17 cellular contexts compared by ENCODE assay signal in the genomic region with DNA sequence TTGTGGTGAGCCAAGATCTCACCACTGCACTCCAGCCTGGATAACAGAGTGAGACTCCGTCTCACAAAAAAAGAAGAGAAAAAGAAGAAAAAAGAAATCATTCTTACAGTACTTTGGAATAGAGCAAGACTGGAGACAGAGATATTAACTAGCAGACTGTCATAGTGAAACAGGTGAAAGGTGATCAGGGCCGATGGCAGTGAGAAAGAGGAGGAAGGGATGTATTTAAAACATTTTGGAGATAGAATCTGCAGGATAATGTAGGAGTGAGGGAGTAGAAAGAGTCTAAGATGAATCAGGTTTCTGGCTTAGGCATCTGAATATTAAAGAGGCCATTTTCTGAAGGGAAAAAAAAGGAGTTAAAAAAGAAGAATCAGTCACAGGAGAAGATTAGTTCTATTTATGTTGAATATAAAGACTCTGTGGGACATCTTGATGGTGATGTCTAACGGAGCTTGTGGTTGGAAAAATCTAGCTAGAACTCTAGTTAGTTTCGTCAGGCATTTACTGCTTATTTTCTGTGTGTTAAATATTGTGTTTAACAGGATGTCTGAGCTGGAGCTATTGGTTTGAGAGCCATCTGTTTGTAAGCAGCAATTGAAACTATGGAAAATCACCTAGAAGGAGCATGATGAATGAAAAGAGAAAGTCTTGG. TPM values are rescaled to one million over a fixed set of nuclear protein-coding genes. Genes with fewer than 3 reads are reported as not detected.
DNase-seq lines count a peak whose midpoint lies in the region; ATAC-seq and TF ChIP-seq lines count a peak whose summit lies in the region.
"Had no signal": no experiment of that assay in that cellular context is flagged by ENCODE, and none has a peak within 500 bp of the region (broad histone marks: within the 10 kb centered on the region; RNA-seq: fewer than 3 reads in every experiment).

No MANE protein-coding gene starts in this region.

- CTCF ChIA-PET in activated CD4-positive, alpha-beta T cell treated with anti-CD3 and anti-CD28 coated beads, Interleukin-2, amount 10 ng/mL, durations not matched to agents 7 days and 5 days (lab: Charles Lee) = interaction anchor here (1.3 kb wide), 1 partner anchor 15 kb away, joined by 3 read pairs; no protein-coding TSS in a partner anchor
- CTCF ChIA-PET in A673 (lab: Charles Lee) = no interaction called here

- POLR2A ChIA-PET in activated CD4-positive, alpha-beta T cell treated with anti-CD3 and anti-CD28 coated beads, Interleukin-2, amount 10 ng/mL, durations not matched to agents 7 days and 5 days (lab: Charles Lee) = no interaction called here
- POLR2A ChIA-PET in A673 (lab: Charles Lee; ENCODE audit: low non-redundant PET) = no interaction called here

- H3K9me3 ChIP-seq in A673 (ENCODE audit: low read depth, low read length, poor library complexity, severe bottlenecking) (no peaks in the 10 kb centered on the region), neural progenitor cell (ENCODE audit: low read depth) (no peaks in the 10 kb centered on the region)

- no peak overlapping the region for H3K27ac ChIP-seq in A673 (ENCODE audit: low read depth, low read length, poor library complexity, severe bottlenecking)
- peak overlapping the region; percentile 23 for H3K27ac ChIP-seq in neural progenitor cell
- H3K27ac ChIP-seq: KMS-11 had no signal

- peaks cover 2% of the 10 kb centered on the region for H3K36me3 Mint-ChIP-seq in activated CD4-positive, alpha-beta T cell treated with anti-CD3 and anti-CD28 coated beads, Interleukin-2, amount 10 ng/mL, durations not matched to agents 7 days and 5 days (ENCODE audit: low read depth)
- H3K36me3 Mint-ChIP-seq in activated T-helper 2 cell treated with anti-CD3 and anti-CD28 coated beads, Interferon-gamma antibody, Interleukin-2, Interleukin-4, amounts not matched to agents 10 μg/mL and 5 μg/mL and 100 μg/mL, durations not matched to agents 14 hours and 24 hours and 36 hours (ENCODE audit: low read depth) = no peaks in the 10 kb centered on the region
- peaks cover 24% of the 10 kb centered on the region for H3K36me3 Mint-ChIP-seq in neural progenitor cell

- H3K27me3 Mint-ChIP-seq in activated CD4-positive, alpha-beta T cell treated with anti-CD3 and anti-CD28 coated beads, Interleukin-2, amount 10 ng/mL, durations not matched to agents 7 days and 5 days = no peaks in the 10 kb centered on the region
- peaks cover 10% of the 10 kb centered on the region for H3K27me3 Mint-ChIP-seq in activated T-helper 2 cell treated with anti-CD3 and anti-CD28 coated beads, Interferon-gamma antibody, Interleukin-2, Interleukin-4, amounts not matched to agents 10 μg/mL and 5 μg/mL and 100 μg/mL, durations not matched to agents 14 hours and 24 hours and 36 hours (ENCODE audit: low read depth)
- peaks cover 2% of the 10 kb centered on the region for H3K27me3 Mint-ChIP-seq in neural progenitor cell (ENCODE audit: insufficient read depth, low read depth)

- TF ChIP-seq CTCF in A673 (conservative IDR thresholded peaks at IDR 0.05; ENCODE audit: low read depth, low read length) (no peak), neural progenitor cell (IDR thresholded peaks at IDR 0.05) (no peak)

- H3K27ac Mint-ChIP-seq in activated CD4-positive, alpha-beta T cell treated with anti-CD3 and anti-CD28 coated beads, Interleukin-2, amount 10 ng/mL, durations not matched to agents 7 days and 5 days = peak overlapping the region; percentile 34
- peak overlapping the region; percentile 48 for H3K27ac Mint-ChIP-seq in activated T-helper 2 cell treated with anti-CD3 and anti-CD28 coated beads, Interferon-gamma antibody, Interleukin-2, Interleukin-4, amounts not matched to agents 10 μg/mL and 5 μg/mL and 100 μg/mL, durations not matched to agents 14 hours and 24 hours and 36 hours
- H3K27ac Mint-ChIP-seq in neural progenitor cell = peak overlapping the region; percentile 55

- BruUV-seq in A673 (replicated peaks; lab: Mats Ljungman, UMichigan) = no TSS peak

- no peaks in the 10 kb centered on the region for H3K9me3 Mint-ChIP-seq in activated CD4-positive, alpha-beta T cell treated with anti-CD3 and anti-CD28 coated beads, Interleukin-2, amount 10 ng/mL, durations not matched to agents 7 days and 5 days
- H3K9me3 Mint-ChIP-seq in activated T-helper 2 cell treated with anti-CD3 and anti-CD28 coated beads, Interferon-gamma antibody, Interleukin-2, Interleukin-4, amounts not matched to agents 10 μg/mL and 5 μg/mL and 100 μg/mL, durations not matched to agents 14 hours and 24 hours and 36 hours = no peaks in the 10 kb centered on the region
- no peaks in the 10 kb centered on the region for H3K9me3 Mint-ChIP-seq in neural progenitor cell

- peaks cover 10% of the 10 kb centered on the region for H3K4me1 Mint-ChIP-seq in activated CD4-positive, alpha-beta T cell treated with anti-CD3 and anti-CD28 coated beads, Interleukin-2, amount 10 ng/mL, durations not matched to agents 7 days and 5 days
- H3K4me1 Mint-ChIP-seq in activated T-helper 2 cell treated with anti-CD3 and anti-CD28 coated beads, Interferon-gamma antibody, Interleukin-2, Interleukin-4, amounts not matched to agents 10 μg/mL and 5 μg/mL and 100 μg/mL, durations not matched to agents 14 hours and 24 hours and 36 hours (ENCODE audit: low read depth) = peaks cover 14% of the 10 kb centered on the region
- peaks cover 35% of the 10 kb centered on the region for H3K4me1 Mint-ChIP-seq in neural progenitor cell

- no peak overlapping the region for H3K9ac ChIP-seq in neural progenitor cell
- H3K9ac ChIP-seq: KMS-11 had no signal

- H4K20me1 ChIP-seq in neural progenitor cell (ENCODE audit: low read depth) = peaks cover 85% of the 10 kb centered on the region

- no peak for DNase-seq in activated CD4-positive, alpha-beta T cell treated with anti-CD3 and anti-CD28 coated beads, Interleukin-2, amount 10 ng/mL, durations not matched to agents 7 days and 5 days
- no peak for DNase-seq in activated CD4-positive, alpha-beta T cell treated with anti-CD3 and anti-CD28 coated beads for 48 hours
- DNase-seq in A673 (ENCODE audit: low spot score) (peak; percentile 3), neural progenitor cell (ENCODE audit: low spot score) (no peak), DMS53 treated with DMSO at 0.1 percent for 48 hours (lab: John Stamatoyannopoulos, UW; ENCODE audit: unreplicated experiment) (no peak), NCI-H524 (lab: John Stamatoyannopoulos, UW) (no peak)
- no peak for DNase-seq in activated T-helper 2 cell treated with anti-CD3 and anti-CD28 coated beads, Interferon-gamma antibody, Interleukin-2, Interleukin-4, amounts not matched to agents 10 μg/mL and 5 μg/mL and 100 μg/mL, durations not matched to agents 14 hours and 24 hours and 36 hours (ENCODE audit: low spot score)
- DNase-seq: C1 segment of cervical spinal cord, GF-D8, NCI-H1436 treated with DMSO at 0.1 percent for 48 hours, NCI-H2029 treated with DMSO at 0.1 percent for 48 hours, NCI-H2171 treated with DMSO at 0.1 percent for 48 hours, NCI-H446 treated with DMSO at 0.1 percent for 48 hours, NCI-H774, RPMI8226 had no signal

- H3K4me3 Mint-ChIP-seq in activated CD4-positive, alpha-beta T cell treated with anti-CD3 and anti-CD28 coated beads, Interleukin-2, amount 10 ng/mL, durations not matched to agents 7 days and 5 days = no peak overlapping the region
- no peak overlapping the region for H3K4me3 Mint-ChIP-seq in activated T-helper 2 cell treated with anti-CD3 and anti-CD28 coated beads, Interferon-gamma antibody, Interleukin-2, Interleukin-4, amounts not matched to agents 10 μg/mL and 5 μg/mL and 100 μg/mL, durations not matched to agents 14 hours and 24 hours and 36 hours (ENCODE audit: low read depth)
- peak overlapping the region; percentile 42 for H3K4me3 Mint-ChIP-seq in neural progenitor cell

- peaks cover 21% of the 10 kb centered on the region for H3F3A ChIP-seq in neural progenitor cell (ENCODE audit: low read depth)

- H2AFZ ChIP-seq in neural progenitor cell (replicated peaks) = no peak overlapping the region

- H3K36me3 ChIP-seq in A673 (ENCODE audit: insufficient read depth, low read length, poor library complexity, severe bottlenecking) (no peaks in the 10 kb centered on the region), neural progenitor cell (no peaks in the 10 kb centered on the region)

- H3K4me3 ChIP-seq in A673 (ENCODE audit: low read depth, low read length, poor library complexity, severe bottlenecking) (no peak overlapping the region), neural progenitor cell (no peak overlapping the region)

- H3K4me1 ChIP-seq in A673 (ENCODE audit: insufficient read depth, low read length, poor library complexity, severe bottlenecking) (no peaks in the 10 kb centered on the region), neural progenitor cell (peaks cover 34% of the 10 kb centered on the region)

- ATAC-seq in GM21723 (IDR thresholded peaks at IDR 0.05; ENCODE audit: unreplicated experiment) = no peak

- H3K79me2 ChIP-seq in neural progenitor cell (ENCODE audit: low read depth) = peaks cover 95% of the 10 kb centered on the region

- peak overlapping the region; percentile 66 for H3K4me2 ChIP-seq in neural progenitor cell
- H3K4me2 ChIP-seq: KMS-11 had no signal

- intact Hi-C loops in A673 (cut with micrococcal nuclease; ENCODE audit: unreplicated experiment) = no loop called here
- intact Hi-C loops in activated T-helper 2 cell treated with anti-CD3 and anti-CD28 coated beads, Interferon-gamma antibody, Interleukin-2, Interleukin-4, amounts not matched to agents 10 μg/mL and 5 μg/mL and 100 μg/mL, durations not matched to agents 14 hours and 24 hours and 36 hours (cut with micrococcal nuclease) = loop anchor here (1.0 kb wide), 1 partner anchor 24 kb away; no protein-coding TSS in a partner anchor

- H3K27me3 ChIP-seq in A673 (replicated peaks; ENCODE audit: insufficient read depth, low read depth, low read length, poor library complexity) (no peaks in the 10 kb centered on the region), neural progenitor cell (no peaks in the 10 kb centered on the region)

RNA-seq across cellular contexts. Expression of a gene that starts 28.4 kb away (rescaled TPM):
- 10 to 100 TPM; 21.1 to 22.8 TPM for total RNA-seq in activated CD4-positive, alpha-beta T cell treated with anti-CD3 and anti-CD28 coated beads, Interleukin-2, amount 10 ng/mL, durations not matched to agents 7 days and 5 days
- 28.3 and 28.4 TPM in 2 replicates for total RNA-seq in A673 (2021)
- total RNA-seq in activated T-helper 2 cell treated with anti-CD3 and anti-CD28 coated beads, Interferon-gamma antibody, Interleukin-2, Interleukin-4, amounts not matched to agents 10 μg/mL and 5 μg/mL and 100 μg/mL, durations not matched to agents 14 hours and 24 hours and 36 hours = 26.6 and 29.7 TPM in 2 replicates
- total RNA-seq in neural progenitor cell (ENCODE audit: low replicate concordance) = 48.7 and 61.1 TPM in 2 replicates
